In the genomic region with DNA sequence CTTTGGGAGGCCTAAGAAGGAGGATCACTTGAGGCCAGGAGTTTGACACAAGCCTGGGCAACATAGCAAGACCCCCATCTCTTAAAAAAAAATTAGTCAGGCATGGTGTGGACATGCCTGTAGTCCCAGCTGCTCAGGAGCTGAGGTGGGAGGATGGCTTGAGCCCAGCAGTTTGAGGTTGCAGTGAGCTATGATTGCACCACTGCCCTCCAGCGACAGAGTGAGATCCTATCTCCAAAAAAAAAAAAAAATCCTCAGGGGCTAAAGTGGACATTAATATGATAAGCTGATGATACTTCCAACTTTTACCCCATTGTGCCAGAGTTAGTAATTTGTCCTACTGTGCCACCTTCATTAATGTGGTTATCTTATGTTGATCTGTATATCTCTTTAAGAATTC, we compare ENCODE assay signal across 19 cellular contexts.
"Had no signal": no experiment of that assay in that cellular context is flagged by ENCODE, and none has a peak within 500 bp of the region (broad histone marks: within the 10 kb centered on the region; RNA-seq: fewer than 3 reads in every experiment).

No MANE protein-coding gene starts in this region.

- H3K4me3 ChIP-seq: dorsolateral prefrontal cortex, gastroesophageal sphincter, heart right ventricle, lower lobe of right lung, stomach, testis, upper lobe of left lung had no signal

- H3K27me3 ChIP-seq: gastroesophageal sphincter, heart right ventricle, stomach, testis, upper lobe of left lung had no signal

- H3K4me1 Mint-ChIP-seq: naive B cell had no signal

- H3K4me1 ChIP-seq: heart right ventricle, lower lobe of right lung, parathyroid adenoma, testis, upper lobe of left lung had no signal

- H3K79me2 ChIP-seq: parathyroid adenoma had no signal

- H2AFZ ChIP-seq: parathyroid adenoma had no signal

- H3K4me3 Mint-ChIP-seq: activated naive CD8-positive, alpha-beta T cell; endodermal cell had no signal

- H3K9me3 Mint-ChIP-seq: endodermal cell had no signal

- H3K27ac ChIP-seq: dorsolateral prefrontal cortex, gastroesophageal sphincter, heart right ventricle, lower lobe of right lung, parathyroid adenoma, stomach, testis, upper lobe of left lung had no signal

- H3K36me3 ChIP-seq: gastroesophageal sphincter, heart right ventricle, lower lobe of right lung, stomach, upper lobe of left lung had no signal

- H3K36me3 Mint-ChIP-seq: activated naive CD8-positive, alpha-beta T cell; naive B cell had no signal

- H3K9me3 ChIP-seq: gastroesophageal sphincter, heart right ventricle, lower lobe of right lung, stomach, testis, upper lobe of left lung had no signal

- DNase-seq: activated CD4-positive, alpha-beta T cell treated with anti-CD3 and anti-CD28 coated beads, Interleukin-2, amount 50 U/mL, for 1 hour; activated CD4-positive, CD25-positive, alpha-beta regulatory T cell; activated CD8-positive, alpha-beta memory T cell treated with anti-CD3 and anti-CD28 coated beads for 24 hours; activated gamma-delta T cell treated with Interleukin-2 at 50 U/mL for 16 hours; amniotic stem cell; dorsolateral prefrontal cortex; endodermal cell; heart right ventricle; left cardiac atrium; lower lobe of right lung; midbrain; naive B cell; stimulated activated CD4-positive, alpha-beta T cell treated with anti-CD3 and anti-CD28 coated beads, Interleukin-1b, Interleukin-23, amount 100 ng/mL, for 48 hours; stomach; testis; upper lobe of left lung had no signal

- H3K27me3 Mint-ChIP-seq: activated naive CD8-positive, alpha-beta T cell; naive B cell had no signal

- ATAC-seq: gastroesophageal sphincter, heart right ventricle, left cardiac atrium, lower lobe of right lung had no signal

- H3K9ac ChIP-seq: parathyroid adenoma had no signal

- H3K27ac Mint-ChIP-seq: activated naive CD8-positive, alpha-beta T cell; endodermal cell; naive B cell had no signal
